In genomic region chr4:4625488-4625887, GRCh38 we compare ENCODE assay signal across 19 cellular contexts.
DNase-seq lines count a peak whose midpoint lies in the region; ATAC-seq and TF ChIP-seq lines count a peak whose summit lies in the region.
"Had no signal": no experiment of that assay in that cellular context is flagged by ENCODE, and none has a peak within 500 bp of the region (broad histone marks: within the 10 kb centered on the region; RNA-seq: fewer than 3 reads in every experiment).

No MANE protein-coding gene starts in this region.

- RAD21 ChIA-PET in HCT116 (lab: Charles Lee; ENCODE audit: low non-redundant PET in 1 of 2, low total read pairs in 2 of 2, uncharacterized antibody in 2 of 2, unreplicated experiment in 2 of 2), result no interaction called here

- no peak overlapping the region for H3K27ac Mint-ChIP-seq in activated naive CD4-positive, alpha-beta T cell treated with anti-CD3 and anti-CD28 coated beads, Interleukin-2, amount 10 ng/mL, durations not matched to agents 7 days and 5 days
- H3K27ac Mint-ChIP-seq: activated CD4-positive, alpha-beta memory T cell treated with anti-CD3 and anti-CD28 coated beads, Interleukin-2, amount 10 ng/mL, durations not matched to agents 7 days and 5 days; activated T-helper 1 cell treated with anti-CD3 and anti-CD28 coated beads, Interleukin-12 subunit alpha, Interleukin-12 subunit beta, Interleukin-2, Interleukin-4 antibody, amounts not matched to agents 30 ng/mL and 10 ng/mL and 1 ng/mL, durations not matched to agents 14 hours and 24 hours and 36 hours; H9; naive thymus-derived CD4-positive, alpha-beta T cell had no signal

- CTCF ChIA-PET in HCT116 (lab: Charles Lee), result no interaction called here
- CTCF ChIA-PET in activated naive CD4-positive, alpha-beta T cell treated with anti-CD3 and anti-CD28 coated beads, Interleukin-2, amount 10 ng/mL, durations not matched to agents 7 days and 5 days (lab: Charles Lee), result no interaction called here

- H3K27ac ChIP-seq in HCT116 (ENCODE audit: low read depth, low read length), result no peak overlapping the region
- H3K27ac ChIP-seq: adrenal gland, coronary artery, epithelial cell of prostate, SJCRH30, suprapubic skin had no signal

- H3K9ac ChIP-seq in HCT116 (ENCODE audit: low read length), result no peak overlapping the region

- no peaks in the 10 kb centered on the region for H3K36me3 ChIP-seq in HCT116 (ENCODE audit: control insufficient read depth in 1 of 2, insufficient read depth in 2 of 2, low read length in 2 of 2)
- H3K36me3 ChIP-seq: adrenal gland, SJCRH30, suprapubic skin had no signal

- peak; percentile 87 for DNase-seq in AG08395 (ENCODE audit: low spot score)
- DNase-seq in HCT116 (ENCODE audit: low read depth, low spot score), result no peak
- peak; percentile 76 for DNase-seq in SKM-1 (lab: John Stamatoyannopoulos, UW; ENCODE audit: unreplicated experiment)
- DNase-seq in fibroblast of pulmonary artery (ENCODE audit: low read depth), result peak; percentile 29
- DNase-seq in NCI-H345 treated with DMSO at 0.1 percent for 48 hours (lab: John Stamatoyannopoulos, UW; ENCODE audit: unreplicated experiment), result no peak
- no peak for DNase-seq in T-helper 9 cell
- no peak for DNase-seq in activated naive CD4-positive, alpha-beta T cell treated with anti-CD3 and anti-CD28 coated beads, Interleukin-2, amount 10 ng/mL, durations not matched to agents 7 days and 5 days
- DNase-seq in activated T-cell treated with anti-CD3 and anti-CD28 coated beads, Interleukin-2, amount 50 U/mL, for 4 hours, result no peak
- DNase-seq: ACHN; activated CD4-positive, alpha-beta memory T cell treated with anti-CD3 and anti-CD28 coated beads, Interleukin-2, amount 10 ng/mL, durations not matched to agents 7 days and 5 days; H9; naive thymus-derived CD4-positive, alpha-beta T cell; NCI-H1105 had no signal

- no peaks in the 10 kb centered on the region for H3K27me3 Mint-ChIP-seq in activated naive CD4-positive, alpha-beta T cell treated with anti-CD3 and anti-CD28 coated beads, Interleukin-2, amount 10 ng/mL, durations not matched to agents 7 days and 5 days
- no peaks in the 10 kb centered on the region for H3K27me3 Mint-ChIP-seq in activated T-cell treated with anti-CD3 and anti-CD28 coated beads, Interleukin-2, amount 50 U/mL, for 4 hours (ENCODE audit: low read depth)
- H3K27me3 Mint-ChIP-seq: activated CD4-positive, alpha-beta memory T cell treated with anti-CD3 and anti-CD28 coated beads, Interleukin-2, amount 10 ng/mL, durations not matched to agents 7 days and 5 days; naive thymus-derived CD4-positive, alpha-beta T cell had no signal

- no peak for TF ChIP-seq POLR2A in HCT116 (IDR thresholded peaks at IDR 0.05; ENCODE audit: borderline replicate concordance, extremely low read depth, insufficient read depth, insufficient read length)

- intact Hi-C loops in HCT116 (cut with micrococcal nuclease), result no loop called here

- no peaks in the 10 kb centered on the region for H3K9me3 ChIP-seq in HCT116 (ENCODE audit: control insufficient read depth in 1 of 2, insufficient read depth in 1 of 2, low read depth in 1 of 2, low read length in 2 of 2)
- H3K9me3 ChIP-seq: adrenal gland, SJCRH30, suprapubic skin had no signal

- POLR2A ChIA-PET in HCT116 (lab: Charles Lee), result no interaction called here

- H3K4me3 Mint-ChIP-seq in activated naive CD4-positive, alpha-beta T cell treated with anti-CD3 and anti-CD28 coated beads, Interleukin-2, amount 10 ng/mL, durations not matched to agents 7 days and 5 days, result no peak overlapping the region
- no peak overlapping the region for H3K4me3 Mint-ChIP-seq in activated T-cell treated with anti-CD3 and anti-CD28 coated beads, Interleukin-2, amount 50 U/mL, for 4 hours
- H3K4me3 Mint-ChIP-seq: activated CD4-positive, alpha-beta memory T cell treated with anti-CD3 and anti-CD28 coated beads, Interleukin-2, amount 10 ng/mL, durations not matched to agents 7 days and 5 days; activated T-helper 1 cell treated with anti-CD3 and anti-CD28 coated beads, Interleukin-12 subunit alpha, Interleukin-12 subunit beta, Interleukin-2, Interleukin-4 antibody, amounts not matched to agents 30 ng/mL and 10 ng/mL and 1 ng/mL, durations not matched to agents 14 hours and 24 hours and 36 hours; H9; naive thymus-derived CD4-positive, alpha-beta T cell had no signal

- no peak for ATAC-seq in HCT116
- no peak for ATAC-seq in activated T-cell treated with anti-CD3 and anti-CD28 coated beads, Interleukin-2, amount 50 U/mL, for 4 hours
- ATAC-seq: naive thymus-derived CD4-positive, alpha-beta T cell had no signal

- no peak for TF ChIP-seq RAD21 in HCT116 (IDR thresholded peaks at IDR 0.05; ENCODE audit: low read depth)

- no peaks in the 10 kb centered on the region for H3K9me2 ChIP-seq in HCT116 (ENCODE audit: insufficient read depth)

- peaks cover 2 to 7% of the 10 kb centered on the region in 2 experiments; a peak in 3 of 4 replicates for H3K4me1 ChIP-seq in HCT116 (ENCODE audit: control insufficient read depth in 1 of 2, insufficient read depth in 2 of 2, low read length in 2 of 2)
- H3K4me1 ChIP-seq: adrenal gland, SJCRH30 had no signal

- no peaks in the 10 kb centered on the region for H3K9me3 Mint-ChIP-seq in activated naive CD4-positive, alpha-beta T cell treated with anti-CD3 and anti-CD28 coated beads, Interleukin-2, amount 10 ng/mL, durations not matched to agents 7 days and 5 days
- peaks cover 7% of the 10 kb centered on the region for H3K9me3 Mint-ChIP-seq in activated T-cell treated with anti-CD3 and anti-CD28 coated beads, Interleukin-2, amount 50 U/mL, for 4 hours
- H3K9me3 Mint-ChIP-seq: activated CD4-positive, alpha-beta memory T cell treated with anti-CD3 and anti-CD28 coated beads, Interleukin-2, amount 10 ng/mL, durations not matched to agents 7 days and 5 days; H9 had no signal

- no peak overlapping the region for H2AFZ ChIP-seq in HCT116 (ENCODE audit: low read depth, low read length, poor library complexity, severe bottlenecking)

- peak overlapping the region; percentile 21; the same call in 1 of the 2 replicates for H3K4me2 ChIP-seq in HCT116 (ENCODE audit: low read length)

- H3K79me2 ChIP-seq in HCT116 (ENCODE audit: insufficient read depth, low read length), result no peaks in the 10 kb centered on the region

- no peak for TF ChIP-seq CTCF in HCT116 (IDR thresholded peaks at IDR 0.05 in 2 of 3, conservative IDR thresholded peaks at IDR 0.05 in 1 of 3; ENCODE audit: borderline replicate concordance in 1 of 3, insufficient read depth in 1 of 3, low read depth in 2 of 3, low read length in 2 of 3)
- no peak for TF ChIP-seq CTCF in fibroblast of pulmonary artery (IDR thresholded peaks at IDR 0.05; ENCODE audit: low read length, missing control alignments)

- H4K20me1 ChIP-seq in HCT116 (ENCODE audit: insufficient read depth), result no peaks in the 10 kb centered on the region

- H3K4me1 Mint-ChIP-seq in activated naive CD4-positive, alpha-beta T cell treated with anti-CD3 and anti-CD28 coated beads, Interleukin-2, amount 10 ng/mL, durations not matched to agents 7 days and 5 days, result peaks cover 2% of the 10 kb centered on the region
- H3K4me1 Mint-ChIP-seq in activated T-cell treated with anti-CD3 and anti-CD28 coated beads, Interleukin-2, amount 50 U/mL, for 4 hours (ENCODE audit: low read depth), result no peaks in the 10 kb centered on the region

- H3K4me3 ChIP-seq in HCT116 (replicated peaks in 1 of 2; ENCODE audit: low read depth in 1 of 2, low read length in 2 of 2) (no peak overlapping the region), fibroblast of pulmonary artery (replicated peaks; ENCODE audit: low read depth, low read length) (no peak overlapping the region)
- H3K4me3 ChIP-seq: adrenal gland, coronary artery, SJCRH30, suprapubic skin had no signal

- no peaks in the 10 kb centered on the region for H3K36me3 Mint-ChIP-seq in activated naive CD4-positive, alpha-beta T cell treated with anti-CD3 and anti-CD28 coated beads, Interleukin-2, amount 10 ng/mL, durations not matched to agents 7 days and 5 days
- peaks cover 5% of the 10 kb centered on the region for H3K36me3 Mint-ChIP-seq in activated T-cell treated with anti-CD3 and anti-CD28 coated beads, Interleukin-2, amount 50 U/mL, for 4 hours (ENCODE audit: insufficient read depth)

- BruUV-seq in HCT116 (replicated peaks; lab: Mats Ljungman, UMichigan), result no TSS peak

- H3K27me3 ChIP-seq in HCT116 (ENCODE audit: insufficient read depth, low read length), result no peaks in the 10 kb centered on the region
- H3K27me3 ChIP-seq: adrenal gland, SJCRH30, suprapubic skin had no signal

TF ChIP-seq in HCT116, 20 proteins besides CTCF, POLR2A, EP300 and RAD21:
- TF ChIP-seq TCF7L2 (IDR thresholded peaks at IDR 0.05; ENCODE audit: borderline replicate concordance, extremely low read depth, insufficient read depth, insufficient read length) (peak; percentile 42), POLR2AphosphoS5 (IDR thresholded peaks at IDR 0.05; ENCODE audit: low read depth, low read length) (no peak)

Comparison
In these comparisons a context has a peak if more than half of its experiments do, and no peak if none do; other contexts are left out.
1. DNase-seq: peak in AG08395 (single experiment), SKM-1 (single experiment) and fibroblast of pulmonary artery (single experiment); none in HCT116 (single experiment), NCI-H345 treated with DMSO at 0.1 percent for 48 hours (single experiment), T-helper 9 cell (single experiment), activated naive CD4-positive, alpha-beta T cell treated with anti-CD3 and anti-CD28 coated beads, Interleukin-2, amount 10 ng/mL, durations not matched to agents 7 days and 5 days (single experiment) and activated T-cell treated with anti-CD3 and anti-CD28 coated beads, Interleukin-2, amount 50 U/mL, for 4 hours (single experiment).